8 cellular contexts compared by ENCODE assay signal in genomic region chr6:90285611-90286381, GRCh38. TPM values are rescaled to one million over a fixed set of nuclear protein-coding genes. Genes with fewer than 3 reads are reported as not detected.
DNase-seq lines count a peak whose midpoint lies in the region; ATAC-seq and TF ChIP-seq lines count a peak whose summit lies in the region.

No MANE protein-coding gene starts in this region.

- peak; percentile 55 for ATAC-seq in GM19455 (IDR thresholded peaks at IDR 0.05; ENCODE audit: unreplicated experiment)
- ATAC-seq in HG03442 (IDR thresholded peaks at IDR 0.05; ENCODE audit: unreplicated experiment) = peak; percentile 62
- peak; percentile 87 for ATAC-seq in PC-3
- peak; percentile 92 for ATAC-seq in omental fat pad (ENCODE audit: low FRiP score)

- DNase-seq in COLO829 (ENCODE audit: low spot score) = peak; percentile 81
- peak; percentile 80 for DNase-seq in PC-3
- DNase-seq in activated naive CD4-positive, alpha-beta T cell treated with anti-CD3 and anti-CD28 coated beads, Interleukin-2, amount 50 U/mL, for 16 hours = peak; percentile 46
- peak; percentile 77 for DNase-seq in germinal center (ENCODE audit: low spot score)
- DNase-seq in omental fat pad (ENCODE audit: low spot score) = peak; percentile 45
- DNase-seq in NCI-H1694 treated with DMSO at 0.1 percent for 48 hours (lab: John Stamatoyannopoulos, UW) = no peak

- intact Hi-C loops in PC-3 (cut with micrococcal nuclease) = loop anchor here (5.0 to 10.0 kb wide), 2 partner anchors 122 to 201 kb away; no protein-coding TSS in a partner anchor

- H3K36me3 ChIP-seq in PC-3 (ENCODE audit: low read depth, low read length) = no peaks in the 10 kb centered on the region

- H3K9ac ChIP-seq in PC-3 (ENCODE audit: low read length) = peak overlapping the region; percentile 77

- H3K4me2 ChIP-seq in PC-3 (ENCODE audit: low read length) = peak overlapping the region; percentile 94

- no TSS peak for BruUV-seq in PC-3 (replicated peaks; lab: Mats Ljungman, UMichigan)

- TF ChIP-seq CTCF in PC-3 (conservative IDR thresholded peaks at IDR 0.05; ENCODE audit: low read depth, low read length) (no peak), omental fat pad (IDR thresholded peaks at IDR 0.05) (no peak)

- H3K79me2 ChIP-seq in PC-3 (ENCODE audit: low read length) = no peaks in the 10 kb centered on the region

- POLR2A ChIA-PET in PC-3 (lab: Charles Lee; ENCODE audit: unreplicated experiment) = interaction anchor here (0.7 kb wide), 1 partner anchor 67 kb away, joined by 4 read pairs; no protein-coding TSS in a partner anchor

- no peaks in the 10 kb centered on the region for H3K27me3 ChIP-seq in PC-3 (ENCODE audit: low read length)

- H3K4me1 ChIP-seq in PC-3 (ENCODE audit: insufficient read depth, low read length) = peaks cover 41% of the 10 kb centered on the region

- no peaks in the 10 kb centered on the region for H3K9me2 ChIP-seq in PC-3 (replicated peaks; ENCODE audit: low read length)

- H3K4me3 ChIP-seq in PC-3 (ENCODE audit: low read length) = peak overlapping the region; percentile 74; the same call in 1 of the 2 replicates

- peaks cover 8% of the 10 kb centered on the region for H3F3A ChIP-seq in PC-3 (ENCODE audit: low read length, unreplicated experiment)

- H4K20me1 ChIP-seq in PC-3 (ENCODE audit: low read length) = no peaks in the 10 kb centered on the region

- H3K9me3 ChIP-seq in PC-3 (ENCODE audit: low read length) = no peaks in the 10 kb centered on the region

- peak overlapping the region; percentile 98 for H3K27ac ChIP-seq in PC-3 (ENCODE audit: low read length)

- CTCF ChIA-PET in PC-3 (lab: Charles Lee) = interaction anchor here (0.7 kb wide), 2 partner anchors 144 to 345 kb away, joined by 4 read pairs; no protein-coding TSS in a partner anchor

- H2AFZ ChIP-seq in PC-3 (ENCODE audit: low read length) = no peak overlapping the region

RNA-seq across cellular contexts. Expression of gene BACH2, which starts 10.8 kb away (rescaled TPM):
- total RNA-seq in PC-3 (2014; rRNA removed) (4.8 and 7.0 TPM in 2 replicates), omental fat pad (1 to 10 TPM; 4.0 to 9.4 (median 7.0) TPM)
